Comparison of ENCODE assay signal across 8 cellular contexts in the genomic region with DNA sequence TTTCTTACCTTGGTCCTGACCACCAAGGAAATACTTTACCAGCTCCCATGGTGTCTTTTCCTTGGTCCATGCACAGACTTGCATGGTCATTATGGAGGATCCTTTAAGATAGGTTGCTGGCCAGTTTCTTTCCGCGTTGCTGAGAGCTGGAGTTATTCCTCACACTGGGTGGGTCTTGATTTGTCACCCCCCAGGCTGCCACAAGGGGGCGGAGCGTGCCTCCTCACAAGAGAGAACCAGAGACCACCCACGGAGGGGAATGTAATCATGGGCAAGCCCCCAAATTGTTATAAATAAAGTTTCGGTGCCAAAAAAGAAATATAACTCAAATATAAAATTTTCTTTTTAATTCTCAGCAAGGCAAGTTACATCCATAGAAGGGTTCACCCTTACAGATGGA. TPM values are rescaled to one million over a fixed set of nuclear protein-coding genes. Genes with fewer than 3 reads are reported as not detected.
DNase-seq lines count a peak whose midpoint lies in the region; ATAC-seq and FAIRE-seq lines count a peak whose summit lies in the region.
"Had no signal": no experiment of that assay in that cellular context is flagged by ENCODE, and none has a peak within 500 bp of the region (broad histone marks: within the 10 kb centered on the region; RNA-seq: fewer than 3 reads in every experiment).

No MANE protein-coding gene starts in this region.

- no peak for FAIRE-seq in frontal cortex (lab: Jason Lieb, UNC)

- DNase-seq in T-cell, result peak in 26 of 34 experiments; percentile 5 to 44 (median 22)
- DNase-seq in effector memory CD8-positive, alpha-beta T cell, result peak; percentile 15 to 27 (median 19)
- peak; percentile 23 for DNase-seq in stimulated activated CD8-positive, alpha-beta memory T cell treated with anti-CD3 and anti-CD28 coated beads, Interleukin-12 subunit alpha, Interleukin-12 subunit beta, amount 100 ng/mL, for 1 hour (ENCODE audit: low read depth)
- no peak for DNase-seq in frontal cortex (ENCODE audit: low spot score in 2 of 2)
- no peak for DNase-seq in putamen (ENCODE audit: low spot score)
- DNase-seq in DMS79 treated with DMSO at 0.1 percent for 48 hours (lab: John Stamatoyannopoulos, UW), result no peak
- DNase-seq: SIG-M5 had no signal

- ATAC-seq in GM18868 (IDR thresholded peaks at IDR 0.05; ENCODE audit: unreplicated experiment) (peak; percentile 47), T-cell (replicated peaks in 1 of 4) (peak in 1 of 4 experiments; percentile 55)
- ATAC-seq in effector memory CD8-positive, alpha-beta T cell (replicated peaks), result no peak

- no peaks in the 10 kb centered on the region for H3K4me1 Mint-ChIP-seq in T-cell
- H3K4me1 Mint-ChIP-seq in effector memory CD8-positive, alpha-beta T cell (ENCODE audit: low read depth in 2 of 2), result no peaks in the 10 kb centered on the region

- POLR2A ChIA-PET in T-cell (lab: Charles Lee), result no interaction called here

- CTCF ChIA-PET in T-cell (lab: Charles Lee), result interaction anchor here in 1 of 2 donors (0.9 kb wide), 1 partner anchor 8 kb away, joined by 4 read pairs; no protein-coding TSS in a partner anchor

- H3K27ac Mint-ChIP-seq in T-cell, result no peak overlapping the region
- H3K27ac Mint-ChIP-seq in effector memory CD8-positive, alpha-beta T cell, result no peak overlapping the region

- no peaks in the 10 kb centered on the region for H3K36me3 Mint-ChIP-seq in T-cell
- H3K36me3 Mint-ChIP-seq in effector memory CD8-positive, alpha-beta T cell (ENCODE audit: insufficient read depth), result no peaks in the 10 kb centered on the region

- peaks cover 0 to 2% of the 10 kb centered on the region in 2 donors for H3K27me3 Mint-ChIP-seq in T-cell
- peaks cover 6% of the 10 kb centered on the region in 2 donors for H3K27me3 Mint-ChIP-seq in effector memory CD8-positive, alpha-beta T cell

- no peak overlapping the region for H3K4me3 Mint-ChIP-seq in T-cell
- H3K4me3 Mint-ChIP-seq in effector memory CD8-positive, alpha-beta T cell, result no peak overlapping the region

- H3K9me3 Mint-ChIP-seq in T-cell, result no peaks in the 10 kb centered on the region
- H3K9me3 Mint-ChIP-seq in effector memory CD8-positive, alpha-beta T cell, result no peaks in the 10 kb centered on the region

RNA-seq across cellular contexts. Expression of a gene that starts 10.5 kb away (rescaled TPM):
- total RNA-seq in T-cell, result 10 to 100 TPM; 16.0 to 18.9 (median 17.1) TPM
- total RNA-seq in frontal cortex, result 35.9 TPM

Comparison
In these comparisons a context has a peak if more than half of its experiments do, and no peak if none do; other contexts are left out.
1. DNase-seq: peak in T-cell (26 of 34), effector memory CD8-positive, alpha-beta T cell (3 of 3) and stimulated activated CD8-positive, alpha-beta memory T cell treated with anti-CD3 and anti-CD28 coated beads, Interleukin-12 subunit alpha, Interleukin-12 subunit beta, amount 100 ng/mL, for 1 hour (single experiment); none in frontal cortex (0 of 2), putamen (single experiment) and DMS79 treated with DMSO at 0.1 percent for 48 hours (single experiment).